ENCODE assay signal across 26 cellular contexts in genomic region chr13:50924025-50924424, GRCh38.
"Had no signal": no experiment of that assay in that cellular context is flagged by ENCODE, and none has a peak within 500 bp of the region (broad histone marks: within the 10 kb centered on the region; RNA-seq: fewer than 3 reads in every experiment).

No MANE protein-coding gene starts in this region.

- H3K4me1 Mint-ChIP-seq: endodermal cell had no signal

- H3K4me3 ChIP-seq: colonic mucosa, esophagus squamous epithelium, gastrocnemius medialis, heart right ventricle, left lung, lower lobe of right lung had no signal

- DNase-seq: colonic mucosa; cortex of kidney; effector CD8-positive, alpha-beta T cell; effector memory CD8-positive, alpha-beta T cell; endodermal cell; esophagus squamous epithelium; foreskin fibroblast; foreskin melanocyte; gastrocnemius medialis; glutamatergic neuron; head of caudate nucleus; heart right ventricle; hippocampal formation; left cardiac atrium; left lung; left ventricle myocardium superior; lower lobe of right lung; mesenchymal stem cell; midbrain; naive thymus-derived CD4-positive, alpha-beta T cell had no signal

- FAIRE-seq: endometrium, islet of Langerhans, keratinocyte had no signal

- H3K27me3 ChIP-seq: colonic mucosa, esophagus squamous epithelium, gastrocnemius medialis, heart right ventricle, left lung had no signal

- H3K9me3 ChIP-seq: colonic mucosa had no signal

- H3K27me3 Mint-ChIP-seq: dendritic cell treated with granulocyte-macrophage colony-stimulating factor and Interleukin-4, amounts not matched to agents 40 ng/mL and 50 ng/mL, for 4 days; effector memory CD8-positive, alpha-beta T cell; naive thymus-derived CD4-positive, alpha-beta T cell had no signal

- H3K4me1 ChIP-seq: colonic mucosa had no signal

- H3K27ac ChIP-seq: colonic mucosa, epithelial cell of prostate, esophagus squamous epithelium, gastrocnemius medialis, heart right ventricle, left lung, lower lobe of right lung had no signal

- H3K4me3 Mint-ChIP-seq: dendritic cell treated with granulocyte-macrophage colony-stimulating factor and Interleukin-4, amounts not matched to agents 40 ng/mL and 50 ng/mL, for 4 days; effector memory CD8-positive, alpha-beta T cell; endodermal cell had no signal

- ATAC-seq: effector memory CD8-positive, alpha-beta T cell; esophagus mucosa; gastrocnemius medialis; heart right ventricle; left cardiac atrium; left lung; left ventricle myocardium superior; lower lobe of right lung; naive thymus-derived CD4-positive, alpha-beta T cell had no signal

- H3K27ac Mint-ChIP-seq: dendritic cell treated with granulocyte-macrophage colony-stimulating factor and Interleukin-4, amounts not matched to agents 40 ng/mL and 50 ng/mL, for 4 days; effector memory CD8-positive, alpha-beta T cell; endodermal cell had no signal

- H3K36me3 ChIP-seq: colonic mucosa, esophagus squamous epithelium, left lung, lower lobe of right lung had no signal
